In the genomic region with DNA sequence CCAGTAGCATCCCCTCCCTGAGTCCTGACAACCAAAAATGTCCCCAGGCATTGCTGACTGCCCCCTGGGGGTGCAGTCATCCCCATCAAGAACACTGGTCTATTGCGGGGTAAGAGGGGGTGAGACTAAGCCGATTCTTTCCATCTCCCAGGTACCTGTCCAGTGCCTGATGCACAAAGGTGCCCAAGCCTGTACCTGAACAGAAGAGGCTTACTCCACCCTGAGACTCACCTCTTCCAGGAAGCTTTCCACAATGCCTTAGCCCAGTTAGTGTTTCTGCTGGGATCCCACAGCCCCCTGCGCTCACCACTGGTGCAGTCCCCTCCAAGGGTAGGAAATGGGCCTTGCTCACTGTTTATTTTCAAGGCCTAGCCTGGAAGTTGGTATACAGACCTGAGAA, we compare ENCODE assay signal across 21 cellular contexts. TPM values are rescaled to one million over a fixed set of nuclear protein-coding genes. Genes with fewer than 3 reads are reported as not detected.
A peak's percentile ranks its signal among the peaks of the same experiment; 100 is the strongest.
DNase-seq lines count a peak whose midpoint lies in the region; ATAC-seq and TF ChIP-seq lines count a peak whose summit lies in the region.
"Had no signal": no experiment of that assay in that cellular context is flagged by ENCODE, and none has a peak within 500 bp of the region (broad histone marks: within the 10 kb centered on the region; RNA-seq: fewer than 3 reads in every experiment).

No MANE protein-coding gene starts in this region.

- no peak overlapping the region for H3K9ac ChIP-seq in endodermal cell (ENCODE audit: extremely low read depth, low read length, poor library complexity, severe bottlenecking)

- H3K9me3 Mint-ChIP-seq in endodermal cell (no peaks in the 10 kb centered on the region), glutamatergic neuron (ENCODE audit: unreplicated experiment) (no peaks in the 10 kb centered on the region)
- no peaks in the 10 kb centered on the region for H3K9me3 Mint-ChIP-seq in activated CD4-positive, alpha-beta T cell treated with anti-CD3 and anti-CD28 coated beads, Interleukin-2, amount 10 ng/mL, durations not matched to agents 24 days and 14 days

- H3K27me3 Mint-ChIP-seq in endodermal cell (ENCODE audit: insufficient read depth): no peaks in the 10 kb centered on the region
- H3K27me3 Mint-ChIP-seq in activated CD4-positive, alpha-beta T cell treated with anti-CD3 and anti-CD28 coated beads, Interleukin-2, amount 10 ng/mL, durations not matched to agents 24 days and 14 days: no peaks in the 10 kb centered on the region
- peaks cover 7% of the 10 kb centered on the region for H3K27me3 Mint-ChIP-seq in glutamatergic neuron (ENCODE audit: unreplicated experiment)

- peaks cover 16% of the 10 kb centered on the region for H3K36me3 Mint-ChIP-seq in endodermal cell (ENCODE audit: low read depth)
- peaks cover 21% of the 10 kb centered on the region for H3K36me3 Mint-ChIP-seq in activated CD4-positive, alpha-beta T cell treated with anti-CD3 and anti-CD28 coated beads, Interleukin-2, amount 10 ng/mL, durations not matched to agents 24 days and 14 days (ENCODE audit: low read depth)
- H3K36me3 Mint-ChIP-seq in glutamatergic neuron (ENCODE audit: unreplicated experiment): no peaks in the 10 kb centered on the region

- H3K4me1 ChIP-seq in HEK293 (ENCODE audit: control insufficient read depth, insufficient read depth, low read length) (no peaks in the 10 kb centered on the region), endodermal cell (ENCODE audit: control insufficient read depth, insufficient read depth, low read length) (no peaks in the 10 kb centered on the region), psoas muscle (peaks cover 23% of the 10 kb centered on the region), PC-9 (replicated peaks; ENCODE audit: insufficient read depth) (peaks cover 12% of the 10 kb centered on the region)
- H3K4me1 ChIP-seq: ascending aorta had no signal

- H3K36me3 ChIP-seq in HEK293 (ENCODE audit: control insufficient read depth in 2 of 2, insufficient read depth in 1 of 2, low read length in 2 of 2): peaks cover 0 to 6% of the 10 kb centered on the region in 2 experiments; a peak in 1 of 3 replicates
- H3K36me3 ChIP-seq in endodermal cell (ENCODE audit: control insufficient read depth, insufficient read depth, low read length): peaks cover 5% of the 10 kb centered on the region
- peaks cover 0 to 12% of the 10 kb centered on the region in 2 donors for H3K36me3 ChIP-seq in psoas muscle (ENCODE audit: insufficient read depth in 1 of 2, low read depth in 1 of 2)
- H3K36me3 ChIP-seq in PC-9 (ENCODE audit: low read depth): no peaks in the 10 kb centered on the region
- H3K36me3 ChIP-seq: pancreas had no signal

- H3K4me3 ChIP-seq in HEK293 (ENCODE audit: low read depth, low read length) (no peak overlapping the region), endodermal cell (ENCODE audit: low read length) (no peak overlapping the region), psoas muscle (no peak overlapping the region), PC-9 (no peak overlapping the region)
- H3K4me3 ChIP-seq: ascending aorta, pancreas had no signal

- ATAC-seq in psoas muscle: no peak
- ATAC-seq: HCT116, left ventricle myocardium superior, pancreas had no signal

- intact Hi-C loops in psoas muscle (cut with DNase I): no loop called here
- intact Hi-C loops in activated CD4-positive, alpha-beta T cell treated with anti-CD3 and anti-CD28 coated beads, Interleukin-2, amount 10 ng/mL, durations not matched to agents 24 days and 14 days (cut with micrococcal nuclease): no loop called here
- intact Hi-C loops in PC-9 (cut with micrococcal nuclease; ENCODE audit: unreplicated experiment): no loop called here

- BruUV-seq in PC-9 (replicated peaks; lab: Mats Ljungman, UMichigan): no TSS peak

- POLR2A ChIA-PET in HEK293 (lab: Yijun Ruan, JAX) (no interaction called here), PC-9 (lab: Charles Lee; ENCODE audit: unreplicated experiment) (no interaction called here)

- 83 to 93% methylated on average over 3 of the region's 3 CpGs for WGBS in endodermal cell (ENCODE audit: insufficient coverage in 1 of 2, insufficient read length in 1 of 2), 2 experiments
- WGBS in psoas muscle, 3 donors: 94 to 95% (median 94%) methylated on average over 3 of the region's 3 CpGs

- H3K4me3 Mint-ChIP-seq in endodermal cell (no peak overlapping the region), glutamatergic neuron (ENCODE audit: unreplicated experiment) (no peak overlapping the region)
- H3K4me3 Mint-ChIP-seq in activated CD4-positive, alpha-beta T cell treated with anti-CD3 and anti-CD28 coated beads, Interleukin-2, amount 10 ng/mL, durations not matched to agents 24 days and 14 days: no peak overlapping the region

- H3K9me2 ChIP-seq in PC-9 (ENCODE audit: insufficient read depth): no peaks in the 10 kb centered on the region

- no peaks in the 10 kb centered on the region for H3K79me2 ChIP-seq in PC-9 (ENCODE audit: low read depth)

- peaks cover 58% of the 10 kb centered on the region for H3K4me1 Mint-ChIP-seq in endodermal cell
- peaks cover 40% of the 10 kb centered on the region for H3K4me1 Mint-ChIP-seq in activated CD4-positive, alpha-beta T cell treated with anti-CD3 and anti-CD28 coated beads, Interleukin-2, amount 10 ng/mL, durations not matched to agents 24 days and 14 days
- peaks cover 10% of the 10 kb centered on the region for H3K4me1 Mint-ChIP-seq in glutamatergic neuron (ENCODE audit: low read depth, unreplicated experiment)

- H3K27me3 ChIP-seq in endodermal cell (ENCODE audit: control insufficient read depth, insufficient read depth, low read length, poor library complexity, severe bottlenecking): no peaks in the 10 kb centered on the region
- H3K27me3 ChIP-seq in psoas muscle (ENCODE audit: insufficient read depth in 3 of 3, low read length in 2 of 3): no peaks in the 10 kb centered on the region
- no peaks in the 10 kb centered on the region for H3K27me3 ChIP-seq in PC-9 (ENCODE audit: insufficient read depth, low read depth)
- H3K27me3 ChIP-seq: ascending aorta, pancreas had no signal

- no peaks in the 10 kb centered on the region for H4K20me1 ChIP-seq in PC-9 (ENCODE audit: insufficient read depth)

- DNase-seq in endodermal cell (no peak), psoas muscle (no peak), PC-9 (no peak), glutamatergic neuron (no peak)
- DNase-seq in activated CD4-positive, alpha-beta T cell treated with anti-CD3 and anti-CD28 coated beads, Interleukin-2, amount 10 ng/mL, durations not matched to agents 24 days and 14 days: no peak
- DNase-seq: activated CD4-positive, alpha-beta T cell treated with anti-CD3 and anti-CD28 coated beads for 4 hours; activated naive CD4-positive, alpha-beta T cell treated with Interleukin-2 at 50 U/mL for 16 hours; activated T-cell treated with anti-CD3 and anti-CD28 coated beads for 4 hours; left ventricle myocardium superior; NCI-H2171; NCI-H69; pancreas; stimulated activated CD4-positive, alpha-beta T cell treated with anti-CD3 and anti-CD28 coated beads, Interleukin-4, amount 100 ng/mL, for 1 hour; substantia nigra had no signal

- CTCF ChIA-PET in HEK293 (lab: Yijun Ruan, JAX) (interaction anchor here (0.5 to 0.6 kb wide), 2 partner anchors 40 to 74 kb away, joined by 3 to 4 read pairs; no protein-coding TSS in a partner anchor), PC-9 (lab: Charles Lee) (no interaction called here)

- TF ChIP-seq CTCF in HEK293 (tag by site-specific recombination; IDR thresholded peaks at IDR 0.05): no peak
- peak; percentile 17 for TF ChIP-seq CTCF in endodermal cell (conservative IDR thresholded peaks at IDR 0.05)
- no peak for TF ChIP-seq CTCF in psoas muscle (IDR thresholded peaks at IDR 0.05)
- TF ChIP-seq CTCF in PC-9 (conservative IDR thresholded peaks at IDR 0.05): no peak
- no peak for TF ChIP-seq CTCF in glutamatergic neuron (IDR thresholded peaks at IDR 0.05; ENCODE audit: partially characterized antibody, unreplicated experiment)

- H3K4me2 ChIP-seq in PC-9: no peak overlapping the region

- peak overlapping the region; percentile 47 for H3K27ac Mint-ChIP-seq in endodermal cell
- H3K27ac Mint-ChIP-seq in activated CD4-positive, alpha-beta T cell treated with anti-CD3 and anti-CD28 coated beads, Interleukin-2, amount 10 ng/mL, durations not matched to agents 24 days and 14 days: no peak overlapping the region
- H3K27ac Mint-ChIP-seq in glutamatergic neuron (ENCODE audit: unreplicated experiment): no peak overlapping the region

- peaks cover 10% of the 10 kb centered on the region; the same call in 1 of the 2 replicates for H3F3A ChIP-seq in PC-9 (ENCODE audit: insufficient read depth, low read depth)

- H3K27ac ChIP-seq in HEK293 (ENCODE audit: extremely low read depth, low read depth, low read length) (no peak overlapping the region), endodermal cell (ENCODE audit: low read depth, low read length) (no peak overlapping the region), psoas muscle (peak overlapping the region; percentile 88), PC-9 (no peak overlapping the region)
- H3K27ac ChIP-seq: ascending aorta, pancreas had no signal

- H3K9me3 ChIP-seq in HEK293 (ENCODE audit: control insufficient read depth, insufficient read depth, low read depth, low read length) (no peaks in the 10 kb centered on the region), endodermal cell (ENCODE audit: control insufficient read depth, low read length) (no peaks in the 10 kb centered on the region), psoas muscle (no peaks in the 10 kb centered on the region), PC-9 (ENCODE audit: insufficient read depth, low read depth) (no peaks in the 10 kb centered on the region)
- H3K9me3 ChIP-seq: ascending aorta, pancreas had no signal

- H2AFZ ChIP-seq in PC-9: no peak overlapping the region

RNA-seq across cellular contexts. Expression of a gene that starts 22.9 kb away (rescaled TPM):
- total RNA-seq in endodermal cell (10 to 100 TPM; 38.9 to 53.2 TPM), psoas muscle (10 to 100 TPM; 22.1 to 41.3 (median 28.5) TPM), PC-9 (2021) (13.5 and 18.9 TPM in 2 replicates), glutamatergic neuron (ENCODE audit: unreplicated experiment) (10.6 TPM)
- polyA plus RNA-seq in endodermal cell (2013, experiment 1 of 2): 22.0 TPM
- 19.7 TPM for polyA plus RNA-seq in endodermal cell (2013, experiment 2 of 2)
- 10 to 100 TPM; 30.5 to 76.4 (median 46.9) TPM for polyA plus RNA-seq in psoas muscle
- 30.0 and 33.5 TPM in 2 replicates for total RNA-seq in activated CD4-positive, alpha-beta T cell treated with anti-CD3 and anti-CD28 coated beads, Interleukin-2, amount 10 ng/mL, durations not matched to agents 24 days and 14 days

RNA-seq across cellular contexts. Expression of a gene that starts 50.8 kb away (rescaled TPM):
- total RNA-seq in endodermal cell: 1 to 10 TPM in 1 of 2 donors, under 1 TPM in 1; 0.33 to 1.7 TPM
- polyA plus RNA-seq in endodermal cell (2013, experiment 1 of 2): 0.21 TPM
- not detected for polyA plus RNA-seq in endodermal cell (2013, experiment 2 of 2)
- under 1 TPM in 3 of 4 donors, not detected in 1; 0.22 to 0.25 (median 0.25) TPM for total RNA-seq in psoas muscle
- under 1 TPM in 2 of 3 donors, not detected in 1; 0.14 to 0.21 TPM for polyA plus RNA-seq in psoas muscle
- total RNA-seq in activated CD4-positive, alpha-beta T cell treated with anti-CD3 and anti-CD28 coated beads, Interleukin-2, amount 10 ng/mL, durations not matched to agents 24 days and 14 days: not detected in 2 replicates
- not detected in 2 replicates for total RNA-seq in PC-9 (2021)
- total RNA-seq in glutamatergic neuron (ENCODE audit: unreplicated experiment): not detected
- total RNA-seq: Daoy, endothelial cell of umbilical vein, LHCN-M2 had no signal
- polyA plus RNA-seq: endothelial cell of umbilical vein had no signal

RNA-seq across cellular contexts. Expression of a gene that starts 54.7 kb away (rescaled TPM):
- total RNA-seq in endodermal cell (10 to 100 TPM; 28.4 to 28.9 TPM), psoas muscle (10 to 100 TPM; 29.1 to 48.6 (median 33.5) TPM), PC-9 (2021) (17.3 and 18.5 TPM in 2 replicates), glutamatergic neuron (ENCODE audit: unreplicated experiment) (39.9 TPM)
- polyA plus RNA-seq in endodermal cell (2013, experiment 1 of 2): 21.4 TPM
- polyA plus RNA-seq in endodermal cell (2013, experiment 2 of 2): 23.5 TPM
- 10 to 100 TPM; 28.8 to 56.1 (median 37.8) TPM for polyA plus RNA-seq in psoas muscle
- 51.2 and 56.3 TPM in 2 replicates for total RNA-seq in activated CD4-positive, alpha-beta T cell treated with anti-CD3 and anti-CD28 coated beads, Interleukin-2, amount 10 ng/mL, durations not matched to agents 24 days and 14 days

RNA-seq across cellular contexts. Expression of a gene that starts 54.8 kb away (rescaled TPM):
- not detected for total RNA-seq in endodermal cell
- 0.39 TPM for polyA plus RNA-seq in endodermal cell (2013, experiment 1 of 2)
- polyA plus RNA-seq in endodermal cell (2013, experiment 2 of 2): 0.50 TPM
- not detected for total RNA-seq in psoas muscle
- polyA plus RNA-seq in psoas muscle: not detected
- total RNA-seq in activated CD4-positive, alpha-beta T cell treated with anti-CD3 and anti-CD28 coated beads, Interleukin-2, amount 10 ng/mL, durations not matched to agents 24 days and 14 days: not detected in 2 replicates
- not detected in 2 replicates for total RNA-seq in PC-9 (2021)
- total RNA-seq in glutamatergic neuron (ENCODE audit: unreplicated experiment): not detected
- total RNA-seq: ascending aorta, Daoy, endothelial cell of umbilical vein, frontal cortex, left ventricle myocardium superior, LHCN-M2 had no signal
- polyA plus RNA-seq: endothelial cell of umbilical vein, pancreas had no signal
